ENCODE assay signal across 8 cellular contexts in genomic region chr17:17663160-17664072, GRCh38. TPM values are rescaled to one million over a fixed set of nuclear protein-coding genes. Genes with fewer than 3 reads are reported as not detected.
DNase-seq lines count a peak whose midpoint lies in the region; ATAC-seq and TF ChIP-seq lines count a peak whose summit lies in the region.

No MANE protein-coding gene starts in this region.

- H3K36me3 Mint-ChIP-seq in endodermal cell (ENCODE audit: low read depth) (peaks cover 3% of the 10 kb centered on the region), neural progenitor cell (peaks cover 2% of the 10 kb centered on the region)

- H3F3A ChIP-seq in neural progenitor cell (ENCODE audit: low read depth): peaks cover 6% of the 10 kb centered on the region

- H3K4me3 Mint-ChIP-seq in endodermal cell: no peak overlapping the region
- peak overlapping the region; percentile 35 for H3K4me3 Mint-ChIP-seq in neural progenitor cell

- H3K9me3 Mint-ChIP-seq in endodermal cell: peaks cover 15% of the 10 kb centered on the region
- H3K9me3 Mint-ChIP-seq in neural progenitor cell: peaks cover 16% of the 10 kb centered on the region

- peak overlapping the region; percentile 37 for H3K4me2 ChIP-seq in neural progenitor cell

- ATAC-seq in HG02798 (IDR thresholded peaks at IDR 0.05; ENCODE audit: poor library complexity, unreplicated experiment): peak; percentile 87

- DNase-seq in DMS53 (lab: John Stamatoyannopoulos, UW): peak; percentile 42
- DNase-seq in DMS53 treated with DMSO at 0.1 percent for 48 hours (lab: John Stamatoyannopoulos, UW; ENCODE audit: unreplicated experiment): no peak
- peak; percentile 90 for DNase-seq in NCI-H69 (lab: John Stamatoyannopoulos, UW)
- peak; percentile 67 to 75 for DNase-seq in activated CD8-positive, alpha-beta memory T cell treated with anti-CD3 and anti-CD28 coated beads for 1 hour (ENCODE audit: extremely low read depth in 1 of 2, low read depth in 1 of 2)
- peak; percentile 96 for DNase-seq in endodermal cell
- peak; percentile 87 for DNase-seq in neural progenitor cell (ENCODE audit: low spot score)
- peak; percentile 17 to 24 for DNase-seq in thyroid gland

- H3K9ac ChIP-seq in endodermal cell (ENCODE audit: extremely low read depth, low read length, poor library complexity, severe bottlenecking): no peak overlapping the region
- H3K9ac ChIP-seq in neural progenitor cell: no peak overlapping the region

- no peaks in the 10 kb centered on the region for H3K79me2 ChIP-seq in neural progenitor cell (ENCODE audit: low read depth)

- H3K27me3 ChIP-seq in endodermal cell (ENCODE audit: control insufficient read depth, insufficient read depth, low read length, poor library complexity, severe bottlenecking) (no peaks in the 10 kb centered on the region), neural progenitor cell (no peaks in the 10 kb centered on the region), thyroid gland (no peaks in the 10 kb centered on the region)

- H3K9me3 ChIP-seq in endodermal cell (ENCODE audit: control insufficient read depth, low read length) (peaks cover 13% of the 10 kb centered on the region), neural progenitor cell (ENCODE audit: low read depth) (peaks cover 7% of the 10 kb centered on the region), thyroid gland (no peaks in the 10 kb centered on the region)

- peak overlapping the region; percentile 41 for H3K27ac Mint-ChIP-seq in endodermal cell
- H3K27ac Mint-ChIP-seq in neural progenitor cell: peak overlapping the region; percentile 74

- no peaks in the 10 kb centered on the region for H4K20me1 ChIP-seq in neural progenitor cell (ENCODE audit: low read depth)

- H3K27ac ChIP-seq in endodermal cell (ENCODE audit: low read depth, low read length): peak overlapping the region; percentile 69
- no peak overlapping the region for H3K27ac ChIP-seq in neural progenitor cell
- no peak overlapping the region for H3K27ac ChIP-seq in thyroid gland

- H3K4me1 Mint-ChIP-seq in endodermal cell: peaks cover 19% of the 10 kb centered on the region
- peaks cover 58% of the 10 kb centered on the region for H3K4me1 Mint-ChIP-seq in neural progenitor cell

- H2AFZ ChIP-seq in neural progenitor cell (replicated peaks): no peak overlapping the region

- 45 to 62% methylated on average over 12 to 19 of the region's 19 CpGs for WGBS in endodermal cell (ENCODE audit: insufficient coverage in 1 of 2, insufficient read length in 1 of 2), 2 experiments
- WGBS in thyroid gland, 2 donors: 39 to 41% methylated on average over 10 to 19 of the region's 19 CpGs

- H3K4me3 ChIP-seq in endodermal cell (ENCODE audit: low read length) (no peak overlapping the region), neural progenitor cell (no peak overlapping the region), thyroid gland (replicated peaks in 1 of 3) (no peak overlapping the region)

- intact Hi-C loops in thyroid gland (cut with DNase I): no loop called here

- H3K36me3 ChIP-seq in endodermal cell (ENCODE audit: control insufficient read depth, insufficient read depth, low read length): no peaks in the 10 kb centered on the region
- H3K36me3 ChIP-seq in neural progenitor cell: no peaks in the 10 kb centered on the region
- no peaks in the 10 kb centered on the region for H3K36me3 ChIP-seq in thyroid gland

- TF ChIP-seq CTCF in endodermal cell (conservative IDR thresholded peaks at IDR 0.05) (no peak), neural progenitor cell (IDR thresholded peaks at IDR 0.05) (no peak), thyroid gland (IDR thresholded peaks at IDR 0.05) (no peak)

- H3K4me1 ChIP-seq in endodermal cell (ENCODE audit: control insufficient read depth, insufficient read depth, low read length): no peaks in the 10 kb centered on the region
- H3K4me1 ChIP-seq in neural progenitor cell: no peaks in the 10 kb centered on the region
- no peaks in the 10 kb centered on the region for H3K4me1 ChIP-seq in thyroid gland

- peaks cover 28% of the 10 kb centered on the region for H3K27me3 Mint-ChIP-seq in endodermal cell (ENCODE audit: insufficient read depth)
- peaks cover 9% of the 10 kb centered on the region for H3K27me3 Mint-ChIP-seq in neural progenitor cell (ENCODE audit: insufficient read depth, low read depth)

- TF ChIP-seq POLR2A in thyroid gland (IDR thresholded peaks at IDR 0.05): no peak

RNA-seq across cellular contexts. Expression of gene RAI1, which starts 17.8 kb away (rescaled TPM):
- total RNA-seq in endodermal cell: 10 to 100 TPM; 35.9 to 42.9 TPM
- 34.4 TPM for polyA plus RNA-seq in endodermal cell (2013, experiment 1 of 2)
- polyA plus RNA-seq in endodermal cell (2013, experiment 2 of 2): 37.1 TPM
- 18.0 and 27.4 TPM in 2 replicates for total RNA-seq in neural progenitor cell (ENCODE audit: low replicate concordance)
- 10 to 100 TPM; 19.1 to 52.3 (median 34.1) TPM for total RNA-seq in thyroid gland
